10 cellular contexts compared by ENCODE assay signal in genomic region chr5:157502143-157502647, GRCh38. TPM values are rescaled to one million over a fixed set of nuclear protein-coding genes. Genes with fewer than 3 reads are reported as not detected.
A peak's percentile ranks its signal among the peaks of the same experiment; 100 is the strongest.
DNase-seq lines count a peak whose midpoint lies in the region; ATAC-seq lines count a peak whose summit lies in the region.
"Had no signal": no experiment of that assay in that cellular context is flagged by ENCODE, and none has a peak within 500 bp of the region (broad histone marks: within the 10 kb centered on the region; RNA-seq: fewer than 3 reads in every experiment).

No MANE protein-coding gene starts in this region.

- H3K9me3 ChIP-seq in right cardiac atrium (ENCODE audit: control insufficient read depth, low read length): no peaks in the 10 kb centered on the region

- no peak for ATAC-seq in right cardiac atrium
- ATAC-seq in HG03045 (IDR thresholded peaks at IDR 0.05; ENCODE audit: unreplicated experiment): peak; percentile 67

- DNase-seq in cardiac septum (ENCODE audit: low spot score) (peak; percentile 69), right cardiac atrium (no peak), SKM-1 (lab: John Stamatoyannopoulos, UW; ENCODE audit: unreplicated experiment) (peak; percentile 62), activated gamma-delta T cell treated with Interleukin-2 at 50 U/mL for 16 hours (no peak), DMS153 treated with DMSO at 0.1 percent for 48 hours (lab: John Stamatoyannopoulos, UW; ENCODE audit: unreplicated experiment) (no peak), NCI-H82 (lab: John Stamatoyannopoulos, UW) (no peak)
- no peak for DNase-seq in stimulated activated CD8-positive, alpha-beta memory T cell treated with anti-CD3 and anti-CD28 coated beads, Interleukin-4, amount 100 ng/mL, for 48 hours
- DNase-seq: occipital lobe had no signal

- H3K4me1 ChIP-seq in right cardiac atrium (ENCODE audit: control insufficient read depth, insufficient read depth, low read length): peaks cover 4% of the 10 kb centered on the region

- WGBS in right cardiac atrium: 81% methylated on average over 8 of the region's 8 CpGs

- H3K27ac ChIP-seq in right cardiac atrium (ENCODE audit: low read length): no peak overlapping the region

- H3K27me3 ChIP-seq in right cardiac atrium (ENCODE audit: control insufficient read depth, insufficient read depth): no peaks in the 10 kb centered on the region

- intact Hi-C loops in cardiac septum (cut with DNase I) (no loop called here), right cardiac atrium (cut with DNase I) (no loop called here)

- no peak overlapping the region for H3K4me3 ChIP-seq in right cardiac atrium (ENCODE audit: low read length)

RNA-seq across cellular contexts. Expression of gene NIPAL4, which starts 42.2 kb away (rescaled TPM):
- total RNA-seq in cardiac septum (0.30 TPM), right cardiac atrium (1 to 10 TPM in 1 of 4 donors, under 1 TPM in 3; 0.23 to 1.0 (median 0.49) TPM)
- polyA plus RNA-seq in right cardiac atrium: 0.16 TPM
- total RNA-seq: occipital lobe, SK-MEL-5 had no signal

Comparison
In these comparisons a context has a peak if more than half of its experiments do, and no peak if none do; other contexts are left out.
1. DNase-seq: peak in cardiac septum (single experiment) and SKM-1 (single experiment); none in right cardiac atrium (0 of 3), activated gamma-delta T cell treated with Interleukin-2 at 50 U/mL for 16 hours (single experiment), stimulated activated CD8-positive, alpha-beta memory T cell treated with anti-CD3 and anti-CD28 coated beads, Interleukin-4, amount 100 ng/mL, for 48 hours (single experiment), DMS153 treated with DMSO at 0.1 percent for 48 hours (single experiment) and NCI-H82 (single experiment).